In genomic region chr12:52713960-52714886, GRCh38 we compare ENCODE assay signal across 11 cellular contexts. TPM values are rescaled to one million over a fixed set of nuclear protein-coding genes. Genes with fewer than 3 reads are reported as not detected.
DNase-seq lines count a peak whose midpoint lies in the region; ATAC-seq lines count a peak whose summit lies in the region.
"Had no signal": no experiment of that assay in that cellular context is flagged by ENCODE, and none has a peak within 500 bp of the region (broad histone marks: within the 10 kb centered on the region; RNA-seq: fewer than 3 reads in every experiment).

No MANE protein-coding gene starts in this region.

- peak; percentile 15 for DNase-seq in activated T-cell treated with anti-CD3 and anti-CD28 coated beads, Interleukin-2, amount 50 U/mL, for 4 hours
- DNase-seq in stimulated activated CD4-positive, alpha-beta T cell treated with anti-CD3 and anti-CD28 coated beads, Interleukin-4, amount 100 ng/mL, for 24 hours, result peak; percentile 25
- no peak for DNase-seq in putamen (ENCODE audit: low spot score)
- DNase-seq in DMS153 treated with DMSO at 0.1 percent for 48 hours (lab: John Stamatoyannopoulos, UW; ENCODE audit: unreplicated experiment), result no peak
- DNase-seq in NCI-H446 (lab: John Stamatoyannopoulos, UW), result no peak
- DNase-seq: occipital lobe had no signal

- H3K4me3 ChIP-seq in HUES64 (ENCODE audit: low read length) (peak overlapping the region; percentile 51), iPS-11a (ENCODE audit: low read depth, low read length) (peak overlapping the region; percentile 18)

- no peaks in the 10 kb centered on the region for H3K4me1 ChIP-seq in HUES64 (ENCODE audit: insufficient read depth, low read length)

- peak overlapping the region; percentile 46 for H3K9ac ChIP-seq in HUES64 (ENCODE audit: low read depth, low read length)

- ATAC-seq in activated T-cell treated with anti-CD3 and anti-CD28 coated beads, Interleukin-2, amount 50 U/mL, for 4 hours, result peak; percentile 61 to 73
- ATAC-seq in HG03457 (IDR thresholded peaks at IDR 0.05; ENCODE audit: unreplicated experiment), result no peak

- H3K27me3 ChIP-seq in HUES64 (ENCODE audit: insufficient read depth, low read length), result peaks cover 48% of the 10 kb centered on the region

- H3K36me3 ChIP-seq in HUES64 (ENCODE audit: insufficient read depth, low read length), result no peaks in the 10 kb centered on the region
- H3K36me3 ChIP-seq: upper lobe of left lung had no signal

- H3K4me1 Mint-ChIP-seq in activated T-cell treated with anti-CD3 and anti-CD28 coated beads, Interleukin-2, amount 50 U/mL, for 4 hours (ENCODE audit: low read depth), result peaks cover 11% of the 10 kb centered on the region

- H3K9me3 Mint-ChIP-seq in activated T-cell treated with anti-CD3 and anti-CD28 coated beads, Interleukin-2, amount 50 U/mL, for 4 hours, result no peaks in the 10 kb centered on the region

- peaks cover 39% of the 10 kb centered on the region for H3K27me3 Mint-ChIP-seq in activated T-cell treated with anti-CD3 and anti-CD28 coated beads, Interleukin-2, amount 50 U/mL, for 4 hours (ENCODE audit: low read depth)

- no peak overlapping the region for H3K27ac ChIP-seq in HUES64 (ENCODE audit: low read depth, low read length)
- H3K27ac ChIP-seq: HL-60, upper lobe of left lung had no signal

- 6% methylated on average over 68 of the region's 72 CpGs for WGBS in HUES64

- no peaks in the 10 kb centered on the region for H3K36me3 Mint-ChIP-seq in activated T-cell treated with anti-CD3 and anti-CD28 coated beads, Interleukin-2, amount 50 U/mL, for 4 hours (ENCODE audit: insufficient read depth)

- peak overlapping the region; percentile 61 for H3K4me3 Mint-ChIP-seq in activated T-cell treated with anti-CD3 and anti-CD28 coated beads, Interleukin-2, amount 50 U/mL, for 4 hours

- H3K9me3 ChIP-seq in HUES64 (ENCODE audit: insufficient read depth, low read depth, low read length), result no peaks in the 10 kb centered on the region
- H3K9me3 ChIP-seq: upper lobe of left lung had no signal

RNA-seq across cellular contexts. Expression of gene KRT77, which starts 10.9 kb away (rescaled TPM):
- not detected for polyA plus RNA-seq in HUES64 (2013, experiment 1 of 2)
- not detected for polyA plus RNA-seq in HUES64 (2013, experiment 2 of 2)
- not detected for total RNA-seq in activated T-cell treated with anti-CD3 and anti-CD28 coated beads, Interleukin-2, amount 50 U/mL, for 4 hours
- total RNA-seq: occipital lobe, upper lobe of left lung had no signal

RNA-seq across cellular contexts. Expression of gene KRT1, which starts 34.0 kb away (rescaled TPM):
- not detected for polyA plus RNA-seq in HUES64 (2013, experiment 1 of 2)
- polyA plus RNA-seq in HUES64 (2013, experiment 2 of 2), result not detected
- under 1 TPM in 1 of 3 donors, not detected in 2; 0.37 TPM for total RNA-seq in activated T-cell treated with anti-CD3 and anti-CD28 coated beads, Interleukin-2, amount 50 U/mL, for 4 hours

Comparison
In these comparisons a context has a peak if more than half of its experiments do, and no peak if none do; other contexts are left out.
1. DNase-seq: peak in activated T-cell treated with anti-CD3 and anti-CD28 coated beads, Interleukin-2, amount 50 U/mL, for 4 hours (single experiment) and stimulated activated CD4-positive, alpha-beta T cell treated with anti-CD3 and anti-CD28 coated beads, Interleukin-4, amount 100 ng/mL, for 24 hours (single experiment); none in putamen (single experiment), DMS153 treated with DMSO at 0.1 percent for 48 hours (single experiment) and NCI-H446 (0 of 2).